In the genomic region with DNA sequence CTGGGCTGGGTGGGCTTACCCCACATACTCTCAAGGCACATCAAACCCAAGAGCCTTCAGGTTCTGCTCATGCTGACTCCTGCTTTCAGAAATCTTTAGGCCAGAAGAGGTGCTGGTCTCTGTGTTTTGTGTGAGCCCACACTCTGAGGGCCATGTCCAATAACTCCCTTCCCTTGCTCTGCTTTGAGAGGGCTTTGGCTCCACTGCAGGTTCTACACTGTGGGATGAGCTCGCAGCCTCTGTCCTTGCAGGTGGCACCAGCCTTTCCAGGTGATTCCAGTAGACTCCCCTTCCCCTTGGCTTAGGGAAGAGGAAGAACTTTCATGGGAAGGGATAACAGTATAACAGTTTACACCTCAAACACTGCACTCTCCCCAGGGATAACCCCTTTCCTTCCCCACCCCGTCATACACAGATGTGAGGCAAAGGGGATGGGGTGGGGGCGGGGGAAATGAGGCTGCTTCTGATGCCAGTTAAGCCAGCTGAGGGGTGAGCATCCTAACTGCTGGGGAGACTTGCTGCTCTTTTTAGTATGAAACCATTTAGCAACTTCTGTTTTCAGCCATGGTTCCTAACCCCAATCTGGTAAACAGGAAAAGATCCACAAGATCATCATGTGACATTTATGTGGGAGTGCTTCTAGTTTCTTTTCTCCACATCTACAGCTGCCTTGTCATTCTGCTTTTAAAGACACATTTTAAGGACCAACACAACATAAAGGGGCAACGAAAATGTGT, we compare ENCODE assay signal across 13 cellular contexts.
DNase-seq lines count a peak whose midpoint lies in the region; ATAC-seq and TF ChIP-seq lines count a peak whose summit lies in the region.
"Had no signal": no experiment of that assay in that cellular context is flagged by ENCODE, and none has a peak within 500 bp of the region (broad histone marks: within the 10 kb centered on the region; RNA-seq: fewer than 3 reads in every experiment).

No MANE protein-coding gene starts in this region.

- H3K4me1 ChIP-seq in heart right ventricle (peaks cover 0 to 16% (median 0%) of the 10 kb centered on the region in 9 donors), upper lobe of left lung (no peaks in the 10 kb centered on the region)
- H3K4me1 ChIP-seq: gastrocnemius medialis had no signal

- TF ChIP-seq CTCF in heart right ventricle (IDR thresholded peaks at IDR 0.05) (no peak), upper lobe of left lung (IDR thresholded peaks at IDR 0.05) (no peak)

- H3K27ac ChIP-seq in heart right ventricle (peak overlapping the region in 1 of 10 donors; percentile 77), caudate nucleus (ENCODE audit: low read depth, low read length) (peak overlapping the region; percentile 49), upper lobe of left lung (peak overlapping the region in 1 of 4 donors; percentile 24)
- H3K27ac ChIP-seq: gastrocnemius medialis, SK-N-MC had no signal

- DNase-seq in heart right ventricle = no peak
- no peak for DNase-seq in left cardiac atrium
- no peak for DNase-seq in caudate nucleus (lab: John Stamatoyannopoulos, UW)
- no peak for DNase-seq in upper lobe of left lung
- DNase-seq in stimulated activated naive CD4-positive, alpha-beta T cell treated with Interleukin-2 at 50 U/mL for 16 hours (lab: John Stamatoyannopoulos, UW) = no peak
- no peak for DNase-seq in erythroblast (lab: John Stamatoyannopoulos, UW)
- DNase-seq: CD8-positive, alpha-beta memory T cell; gastrocnemius medialis; mesendoderm; right cardiac atrium had no signal

- H3K36me3 ChIP-seq in heart right ventricle (peaks cover 0 to 9% (median 0%) of the 10 kb centered on the region in 9 donors), upper lobe of left lung (no peaks in the 10 kb centered on the region)
- H3K36me3 ChIP-seq: gastrocnemius medialis had no signal

- intact Hi-C loops in heart right ventricle (cut with DNase I) (no loop called here), left cardiac atrium (cut with DNase I) (no loop called here)

- no peak overlapping the region for H3K4me3 ChIP-seq in heart right ventricle
- H3K4me3 ChIP-seq in upper lobe of left lung = no peak overlapping the region
- H3K4me3 ChIP-seq: gastrocnemius medialis, SK-N-MC had no signal

- no peak for TF ChIP-seq EP300 in upper lobe of left lung (IDR thresholded peaks at IDR 0.05)

- whole genome bisulfite sequencing in heart right ventricle, 2 donors = 79 to 81% methylated on average over 4 of the region's 4 CpGs
- 72 to 75% methylated on average over 3 to 4 of the region's 4 CpGs for WGBS in upper lobe of left lung, 2 donors

- peak in 5 of 8 donors; percentile 18 to 53 (median 25) for ATAC-seq in heart right ventricle
- ATAC-seq in left cardiac atrium = no peak
- ATAC-seq in HG03039 (IDR thresholded peaks at IDR 0.05; ENCODE audit: unreplicated experiment) = peak; percentile 47
- peak; percentile 53 to 55 for ATAC-seq in upper lobe of left lung (ENCODE audit: low FRiP score in 2 of 2)
- ATAC-seq in GM19467 (IDR thresholded peaks at IDR 0.05; ENCODE audit: unreplicated experiment) = no peak
- ATAC-seq: gastrocnemius medialis, right cardiac atrium had no signal

- no peaks in the 10 kb centered on the region for H3K9me3 ChIP-seq in heart right ventricle
- H3K9me3 ChIP-seq in upper lobe of left lung = no peaks in the 10 kb centered on the region
- H3K9me3 ChIP-seq: gastrocnemius medialis had no signal

- TF ChIP-seq POLR2A in upper lobe of left lung (IDR thresholded peaks at IDR 0.05) = no peak
- no peak for TF ChIP-seq POLR2A in erythroblast (IDR thresholded peaks at IDR 0.05; ENCODE audit: low read length)

- H3K27me3 ChIP-seq in heart right ventricle (no peaks in the 10 kb centered on the region), upper lobe of left lung (no peaks in the 10 kb centered on the region)
- H3K27me3 ChIP-seq: gastrocnemius medialis had no signal

Comparison
In these comparisons a context has a peak if more than half of its experiments do, and no peak if none do; other contexts are left out.
1. ATAC-seq: peak in heart right ventricle (5 of 8), HG03039 (single experiment) and upper lobe of left lung (2 of 2); none in left cardiac atrium (0 of 2) and GM19467 (single experiment).